ENCODE assay signal across 1 cellular context in the genomic region with DNA sequence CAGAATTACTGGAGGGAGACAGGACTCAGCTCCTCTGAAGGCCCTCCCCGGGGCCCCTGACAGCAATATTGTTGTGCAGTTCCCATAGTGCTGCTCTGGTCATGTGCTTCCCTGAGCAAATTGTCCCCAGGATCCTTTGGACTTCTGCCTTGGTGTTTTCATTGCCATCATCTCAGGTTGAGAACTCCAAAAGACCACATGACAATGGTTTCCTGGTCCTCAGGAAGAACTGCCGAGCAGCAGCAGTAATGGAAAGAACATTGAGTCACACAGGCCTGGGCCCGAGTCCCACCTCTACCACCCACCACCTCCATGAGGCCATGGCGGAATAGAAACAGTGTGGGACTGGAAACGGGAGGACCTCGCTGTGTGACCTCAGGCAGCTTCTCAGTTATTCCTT.
TF ChIP-seq lines count a peak whose summit lies in the region.

No MANE protein-coding gene starts in this region.

TF ChIP-seq in endothelial cell of umbilical vein, 7 proteins besides CTCF, POLR2A, EP300 and RAD21:
- TF ChIP-seq JUN (IDR thresholded peaks at IDR 0.05; ENCODE audit: borderline replicate concordance, insufficient read depth, insufficient read length, low read depth): no peak
